ENCODE assay signal across 13 cellular contexts in genomic region chr9:80995759-80996158, GRCh38.
DNase-seq lines count a peak whose midpoint lies in the region; ATAC-seq and TF ChIP-seq lines count a peak whose summit lies in the region.
"Had no signal": no experiment of that assay in that cellular context is flagged by ENCODE, and none has a peak within 500 bp of the region (broad histone marks: within the 10 kb centered on the region; RNA-seq: fewer than 3 reads in every experiment).

No MANE protein-coding gene starts in this region.

- TF ChIP-seq POLR2A in thyroid gland (IDR thresholded peaks at IDR 0.05) = no peak

- H3K36me3 ChIP-seq in kidney epithelial cell (ENCODE audit: control insufficient read depth, insufficient read depth, low read length) (no peaks in the 10 kb centered on the region), thyroid gland (no peaks in the 10 kb centered on the region)
- H3K36me3 ChIP-seq: gastroesophageal sphincter had no signal

- no peaks in the 10 kb centered on the region for H3K9me3 ChIP-seq in thyroid gland
- H3K9me3 ChIP-seq: body of pancreas, gastroesophageal sphincter had no signal

- no peak for ATAC-seq in GM21381 (IDR thresholded peaks at IDR 0.05; ENCODE audit: unreplicated experiment)
- ATAC-seq: body of pancreas, gastroesophageal sphincter, WTC11 had no signal

- no peak overlapping the region for H3K4me3 ChIP-seq in choroid plexus epithelial cell (ENCODE audit: low read depth, low read length)
- H3K4me3 ChIP-seq in kidney epithelial cell (ENCODE audit: low read depth, low read length) = no peak overlapping the region
- H3K4me3 ChIP-seq in thyroid gland (replicated peaks in 1 of 3) = no peak overlapping the region
- H3K4me3 ChIP-seq: body of pancreas, gastroesophageal sphincter had no signal

- H3K27me3 ChIP-seq in kidney epithelial cell (ENCODE audit: control insufficient read depth, insufficient read depth, low read length) (no peaks in the 10 kb centered on the region), thyroid gland (no peaks in the 10 kb centered on the region)
- H3K27me3 ChIP-seq: body of pancreas, gastroesophageal sphincter had no signal

- DNase-seq in EH (ENCODE audit: low read depth) (peak; percentile 26), NCI-H226 (peak; percentile 84), choroid plexus epithelial cell (ENCODE audit: low read depth) (peak; percentile 83), kidney epithelial cell (ENCODE audit: low read depth) (peak; percentile 1), NCI-H2029 (lab: John Stamatoyannopoulos, UW) (no peak), thyroid gland (no peak), activated T-cell treated with anti-CD3 and anti-CD28 coated beads for 4 hours (no peak)
- DNase-seq: activated effector memory CD4-positive, alpha-beta T cell treated with anti-CD3 and anti-CD28 coated beads, Interleukin-2, amount 50 U/mL, for 16 hours; body of pancreas; NCI-H82 had no signal

- H3K27ac ChIP-seq in thyroid gland = no peak overlapping the region
- H3K27ac ChIP-seq: body of pancreas, gastroesophageal sphincter had no signal

- TF ChIP-seq CTCF in choroid plexus epithelial cell (conservative IDR thresholded peaks at IDR 0.05; ENCODE audit: low read depth, low read length) (no peak), kidney epithelial cell (IDR thresholded peaks at IDR 0.05; ENCODE audit: insufficient read depth, low read length, poor library complexity, severe bottlenecking) (no peak), thyroid gland (IDR thresholded peaks at IDR 0.05) (no peak)

- intact Hi-C loops in thyroid gland (cut with DNase I) = no loop called here

- H3K4me1 ChIP-seq in thyroid gland = no peaks in the 10 kb centered on the region
- H3K4me1 ChIP-seq: body of pancreas, gastroesophageal sphincter had no signal

- 84 to 91% methylated on average over 4 of the region's 4 CpGs for WGBS in thyroid gland, 2 donors

Comparison
In these comparisons a context has a peak if more than half of its experiments do, and no peak if none do; other contexts are left out.
1. DNase-seq: peak in EH (single experiment), NCI-H226 (single experiment), choroid plexus epithelial cell (single experiment) and kidney epithelial cell (single experiment); none in NCI-H2029 (single experiment), thyroid gland (0 of 2) and activated T-cell treated with anti-CD3 and anti-CD28 coated beads for 4 hours (single experiment).